ENCODE assay signal across 8 cellular contexts in the genomic region with DNA sequence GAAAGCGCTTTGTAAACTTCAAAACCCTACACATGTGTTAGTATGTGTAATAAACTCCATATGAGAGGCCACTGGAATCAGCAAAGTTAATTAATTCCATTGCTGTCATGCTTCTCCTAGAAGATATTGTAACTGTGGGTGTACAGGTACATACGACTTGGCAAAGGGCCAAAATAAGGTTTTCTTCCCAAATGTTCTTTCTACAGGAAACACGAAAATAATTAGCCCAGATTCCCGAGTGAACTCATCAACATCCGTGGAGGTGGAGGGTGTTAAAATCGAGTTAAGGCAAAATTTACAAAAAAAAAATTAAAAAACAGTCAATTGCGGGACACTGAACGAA. TPM values are rescaled to one million over a fixed set of nuclear protein-coding genes. Genes with fewer than 3 reads are reported as not detected.
A peak's percentile ranks its signal among the peaks of the same experiment; 100 is the strongest.
DNase-seq lines count a peak whose midpoint lies in the region; ATAC-seq and TF ChIP-seq lines count a peak whose summit lies in the region.

No MANE protein-coding gene starts in this region.

- H3K27ac ChIP-seq in foreskin keratinocyte, result peak overlapping the region; percentile 73
- H3K27ac ChIP-seq in prostate gland, result peak overlapping the region; percentile 88 to 91

- H3K27ac Mint-ChIP-seq in T-helper 17 cell, result peak overlapping the region; percentile 89

- H3K4me1 Mint-ChIP-seq in T-helper 17 cell, result peaks cover 14% of the 10 kb centered on the region

- 7% methylated on average over 8 of the region's 8 CpGs for WGBS in prostate gland

- peaks cover 23% of the 10 kb centered on the region for H3K27me3 Mint-ChIP-seq in T-helper 17 cell

- H3K9me3 ChIP-seq in T-helper 17 cell (ENCODE audit: control insufficient read depth, low read length, poor library complexity, severe bottlenecking) (no peaks in the 10 kb centered on the region), prostate gland (no peaks in the 10 kb centered on the region)

- no peak for DNase-seq in T-helper 17 cell
- peak; percentile 37 to 55 for DNase-seq in foreskin keratinocyte
- DNase-seq in prostate gland (ENCODE audit: low spot score), result no peak
- DNase-seq in OCI-M2 (lab: John Stamatoyannopoulos, UW; ENCODE audit: unreplicated experiment), result no peak
- DNase-seq in GM03348 (ENCODE audit: low spot score), result no peak

- no peaks in the 10 kb centered on the region for H3K36me3 ChIP-seq in prostate gland

- H3K36me3 Mint-ChIP-seq in T-helper 17 cell (ENCODE audit: low read depth), result no peaks in the 10 kb centered on the region

- TF ChIP-seq CTCF in foreskin keratinocyte (conservative IDR thresholded peaks at IDR 0.05) (no peak), prostate gland (IDR thresholded peaks at IDR 0.05) (no peak)

- H3K4me1 ChIP-seq in foreskin keratinocyte (peaks cover 14% of the 10 kb centered on the region), prostate gland (replicated peaks) (no peaks in the 10 kb centered on the region)

- peak overlapping the region; percentile 96 for H3K4me3 Mint-ChIP-seq in T-helper 17 cell

- H3K4me3 ChIP-seq in prostate gland, result peak overlapping the region; percentile 91 to 93

- ATAC-seq in GM18867 (IDR thresholded peaks at IDR 0.05; ENCODE audit: unreplicated experiment), result peak; percentile 13
- ATAC-seq in HG03159 (IDR thresholded peaks at IDR 0.05; ENCODE audit: unreplicated experiment), result peak; percentile 11
- ATAC-seq in T-helper 17 cell, result no peak
- ATAC-seq in foreskin keratinocyte, result peak; percentile 25
- ATAC-seq in GM18519 (IDR thresholded peaks at IDR 0.05; ENCODE audit: low FRiP score, unreplicated experiment), result no peak

- intact Hi-C loops in prostate gland (cut with DNase I), result no loop called here

- H3K27me3 ChIP-seq in foreskin keratinocyte, result no peaks in the 10 kb centered on the region
- H3K27me3 ChIP-seq in prostate gland (replicated peaks; ENCODE audit: insufficient read depth), result no peaks in the 10 kb centered on the region

- no peak for TF ChIP-seq POLR2A in prostate gland (IDR thresholded peaks at IDR 0.05)

RNA-seq across cellular contexts. Expression of a gene that starts 0.6 kb away (rescaled TPM):
- total RNA-seq in T-helper 17 cell (1 to 10 TPM; 2.1 to 3.4 TPM), foreskin keratinocyte (15.9 and 17.7 TPM in 2 replicates), prostate gland (10 to 100 TPM; 23.7 to 36.4 TPM)
- polyA plus RNA-seq in foreskin keratinocyte, result 12.8 and 14.2 TPM in 2 replicates

Comparison
In these comparisons a context has a peak if more than half of its experiments do, and no peak if none do; other contexts are left out.
1. ATAC-seq: peak in GM18867 (single experiment), HG03159 (single experiment) and foreskin keratinocyte (single experiment); none in T-helper 17 cell (single experiment) and GM18519 (single experiment).
2. DNase-seq: peak in foreskin keratinocyte (2 of 2); none in T-helper 17 cell (0 of 3), prostate gland (single experiment), OCI-M2 (single experiment) and GM03348 (single experiment).